19 cellular contexts compared by ENCODE assay signal in genomic region chr5:121156565-121156964, GRCh38.
DNase-seq lines count a peak whose midpoint lies in the region; ATAC-seq and TF ChIP-seq lines count a peak whose summit lies in the region.
"Had no signal": no experiment of that assay in that cellular context is flagged by ENCODE, and none has a peak within 500 bp of the region (broad histone marks: within the 10 kb centered on the region; RNA-seq: fewer than 3 reads in every experiment).

No MANE protein-coding gene starts in this region.

- H3F3A ChIP-seq in GM23338 (replicated peaks; ENCODE audit: low read depth): no peaks in the 10 kb centered on the region
- no peaks in the 10 kb centered on the region for H3F3A ChIP-seq in PC-9 (ENCODE audit: insufficient read depth, low read depth)

- H2AFZ ChIP-seq in GM23338: no peak overlapping the region
- peak overlapping the region; percentile 72 for H2AFZ ChIP-seq in PC-9

- H3K36me3 ChIP-seq in GM23338 (ENCODE audit: insufficient read depth) (no peaks in the 10 kb centered on the region), PC-9 (ENCODE audit: low read depth) (no peaks in the 10 kb centered on the region), endodermal cell (ENCODE audit: control insufficient read depth, insufficient read depth, low read length) (no peaks in the 10 kb centered on the region), mesendoderm (ENCODE audit: control insufficient read depth, insufficient read depth, low read length) (no peaks in the 10 kb centered on the region)
- H3K36me3 ChIP-seq: BLaER1 had no signal

- H3K4me3 ChIP-seq in GM23338 (no peak overlapping the region), PC-9 (no peak overlapping the region), endodermal cell (ENCODE audit: low read length) (no peak overlapping the region), mesendoderm (ENCODE audit: low read length) (no peak overlapping the region)
- H3K4me3 ChIP-seq: BLaER1, GM12878 had no signal

- peaks cover 17% of the 10 kb centered on the region for H3K4me1 ChIP-seq in GM23338 (ENCODE audit: insufficient read depth)
- H3K4me1 ChIP-seq in PC-9 (replicated peaks; ENCODE audit: insufficient read depth): no peaks in the 10 kb centered on the region
- H3K4me1 ChIP-seq in endodermal cell (ENCODE audit: control insufficient read depth, insufficient read depth, low read length): no peaks in the 10 kb centered on the region
- H3K4me1 ChIP-seq in mesendoderm (ENCODE audit: control insufficient read depth, low read depth, low read length): no peaks in the 10 kb centered on the region
- H3K4me1 ChIP-seq: BLaER1 had no signal

- no peak overlapping the region for H2BK5ac ChIP-seq in mesendoderm (ENCODE audit: low read length)

- H3K4me2 ChIP-seq in GM23338 (0 out of 2 replicates have a peak overlapping the region, but pooled peaks have one; percentile 15), PC-9 (no peak overlapping the region), mesendoderm (ENCODE audit: low read length) (no peak overlapping the region)
- H3K4me2 ChIP-seq: BLaER1, KMS-11 had no signal

- no peak overlapping the region for H3K23ac ChIP-seq in mesendoderm (ENCODE audit: low read length)

- peak; percentile 41 for DNase-seq in GM23338 (ENCODE audit: low spot score)
- no peak for DNase-seq in PC-9
- DNase-seq in endodermal cell: no peak
- DNase-seq in mesendoderm: peak; percentile 44
- DNase-seq in middle frontal gyrus (ENCODE audit: extremely low spot score, low spot score): no peak
- no peak for DNase-seq in activated naive CD8-positive, alpha-beta T cell treated with anti-CD3 and anti-CD28 coated beads for 36 hours
- no peak for DNase-seq in D341Med (ENCODE audit: low spot score)
- DNase-seq in HUDEP-2 (lab: John Stamatoyannopoulos, UW; ENCODE audit: unreplicated experiment in 76 of 76): no peak
- DNase-seq: 8988T; CD4-positive, alpha-beta memory T cell; DMS79 treated with DMSO at 0.1 percent for 48 hours; EL; HFFc6; IMR-90 had no signal

- H3K27me3 Mint-ChIP-seq in GM23338 (ENCODE audit: insufficient read depth, low read depth, poor library complexity) (no peaks in the 10 kb centered on the region), endodermal cell (ENCODE audit: insufficient read depth) (no peaks in the 10 kb centered on the region)
- H3K27me3 Mint-ChIP-seq in activated naive CD8-positive, alpha-beta T cell treated with anti-CD3 and anti-CD28 coated beads for 36 hours: no peaks in the 10 kb centered on the region
- H3K27me3 Mint-ChIP-seq: CD4-positive, alpha-beta memory T cell had no signal

- H3K27me3 ChIP-seq in GM23338 (ENCODE audit: insufficient read depth) (no peaks in the 10 kb centered on the region), PC-9 (ENCODE audit: insufficient read depth, low read depth) (no peaks in the 10 kb centered on the region), endodermal cell (ENCODE audit: control insufficient read depth, insufficient read depth, low read length, poor library complexity, severe bottlenecking) (no peaks in the 10 kb centered on the region), mesendoderm (ENCODE audit: insufficient read depth, low read length, poor library complexity) (no peaks in the 10 kb centered on the region)
- H3K27me3 ChIP-seq: BLaER1 had no signal

- peaks cover 3% of the 10 kb centered on the region; the same call in 1 of the 3 replicates for H3K36me3 Mint-ChIP-seq in GM23338 (ENCODE audit: low read depth)
- no peaks in the 10 kb centered on the region for H3K36me3 Mint-ChIP-seq in endodermal cell (ENCODE audit: low read depth)
- H3K36me3 Mint-ChIP-seq in activated naive CD8-positive, alpha-beta T cell treated with anti-CD3 and anti-CD28 coated beads for 36 hours: no peaks in the 10 kb centered on the region
- H3K36me3 Mint-ChIP-seq: CD14-positive monocyte; CD4-positive, alpha-beta memory T cell had no signal

- peak; percentile 60 for ATAC-seq in GM23338
- ATAC-seq: GM12878, HCT116 had no signal

- H4K20me1 ChIP-seq in GM23338 (replicated peaks; ENCODE audit: insufficient read depth) (no peaks in the 10 kb centered on the region), PC-9 (ENCODE audit: insufficient read depth) (no peaks in the 10 kb centered on the region)
- H4K20me1 ChIP-seq: BLaER1 had no signal

- no peaks in the 10 kb centered on the region for H3K79me1 ChIP-seq in mesendoderm (ENCODE audit: low read length)

- H3K9ac ChIP-seq in endodermal cell (ENCODE audit: extremely low read depth, low read length, poor library complexity, severe bottlenecking) (no peak overlapping the region), mesendoderm (ENCODE audit: low read length) (no peak overlapping the region)
- H3K9ac ChIP-seq: BLaER1, KMS-11 had no signal

- no peak overlapping the region for H3K18ac ChIP-seq in mesendoderm (ENCODE audit: low read length)

- no peaks in the 10 kb centered on the region for H3K79me2 ChIP-seq in GM23338 (replicated peaks; ENCODE audit: insufficient read depth)
- H3K79me2 ChIP-seq in PC-9 (ENCODE audit: low read depth): no peaks in the 10 kb centered on the region
- no peaks in the 10 kb centered on the region for H3K79me2 ChIP-seq in mesendoderm (ENCODE audit: control insufficient read depth, insufficient read depth, low read length)

- no peaks in the 10 kb centered on the region; the same call in 2 of the 3 replicates for H3K9me3 Mint-ChIP-seq in GM23338
- peaks cover 3% of the 10 kb centered on the region for H3K9me3 Mint-ChIP-seq in endodermal cell
- peaks cover 1% of the 10 kb centered on the region for H3K9me3 Mint-ChIP-seq in activated naive CD8-positive, alpha-beta T cell treated with anti-CD3 and anti-CD28 coated beads for 36 hours

- H3K9me3 ChIP-seq in PC-9 (ENCODE audit: insufficient read depth, low read depth): no peaks in the 10 kb centered on the region
- H3K9me3 ChIP-seq in endodermal cell (ENCODE audit: control insufficient read depth, low read length): no peaks in the 10 kb centered on the region
- H3K9me3 ChIP-seq: BLaER1 had no signal

- no peak for TF ChIP-seq CTCF in GM23338 (conservative IDR thresholded peaks at IDR 0.05; ENCODE audit: low read depth in 2 of 2)
- TF ChIP-seq CTCF in PC-9 (conservative IDR thresholded peaks at IDR 0.05): no peak
- TF ChIP-seq CTCF in endodermal cell (conservative IDR thresholded peaks at IDR 0.05): no peak

- peaks cover 14% of the 10 kb centered on the region for H3K4me1 Mint-ChIP-seq in GM23338
- peaks cover 12% of the 10 kb centered on the region for H3K4me1 Mint-ChIP-seq in endodermal cell
- no peaks in the 10 kb centered on the region for H3K4me1 Mint-ChIP-seq in activated naive CD8-positive, alpha-beta T cell treated with anti-CD3 and anti-CD28 coated beads for 36 hours
- H3K4me1 Mint-ChIP-seq: CD14-positive monocyte; CD4-positive, alpha-beta memory T cell had no signal

- H2BK120ac ChIP-seq in mesendoderm (ENCODE audit: low read depth, low read length): no peak overlapping the region

- BruUV-seq in PC-9 (replicated peaks; lab: Mats Ljungman, UMichigan): no TSS peak

- H4K8ac ChIP-seq in mesendoderm (ENCODE audit: low read depth, low read length): no peak overlapping the region

- H4K5ac ChIP-seq in mesendoderm (ENCODE audit: low read length): no peak overlapping the region

- H3K27ac Mint-ChIP-seq in GM23338 (peak overlapping the region; percentile 96), endodermal cell (peak overlapping the region; percentile 29)
- no peak overlapping the region for H3K27ac Mint-ChIP-seq in activated naive CD8-positive, alpha-beta T cell treated with anti-CD3 and anti-CD28 coated beads for 36 hours
- H3K27ac Mint-ChIP-seq: CD14-positive monocyte; CD4-positive, alpha-beta memory T cell; HFFc6 had no signal

- 63 to 100% methylated on average over 1 of the region's 1 CpG for WGBS in endodermal cell (ENCODE audit: insufficient coverage in 1 of 2, insufficient read length in 1 of 2), 2 experiments
- WGBS in mesendoderm (ENCODE audit: extremely low coverage, insufficient coverage, low lambda C conversion rate): no CpG with 5 or more reads among the region's 1 CpG

- no peak overlapping the region for H3K4ac ChIP-seq in mesendoderm (ENCODE audit: low read depth, low read length)

- POLR2A ChIA-PET in PC-9 (lab: Charles Lee; ENCODE audit: unreplicated experiment): no interaction called here

- CTCF ChIA-PET in PC-9 (lab: Charles Lee): no interaction called here

- H3K27ac ChIP-seq in GM23338 (ENCODE audit: low read depth) (peak overlapping the region; percentile 72), PC-9 (no peak overlapping the region), endodermal cell (ENCODE audit: low read depth, low read length) (no peak overlapping the region), mesendoderm (ENCODE audit: low read depth, low read length) (no peak overlapping the region)
- H3K27ac ChIP-seq: BLaER1, KMS-11 had no signal

- H3K9me2 ChIP-seq in GM23338 (ENCODE audit: insufficient read depth) (no peaks in the 10 kb centered on the region), PC-9 (ENCODE audit: insufficient read depth) (no peaks in the 10 kb centered on the region)

- H2AK5ac ChIP-seq in mesendoderm (ENCODE audit: low read length): no peak overlapping the region

- intact Hi-C loops in PC-9 (cut with micrococcal nuclease; ENCODE audit: unreplicated experiment): no loop called here

- no peak overlapping the region for H3K56ac ChIP-seq in mesendoderm (ENCODE audit: low read length)

- H3K4me3 Mint-ChIP-seq in GM23338 (no peak overlapping the region), endodermal cell (no peak overlapping the region)
- no peak overlapping the region for H3K4me3 Mint-ChIP-seq in activated naive CD8-positive, alpha-beta T cell treated with anti-CD3 and anti-CD28 coated beads for 36 hours
- H3K4me3 Mint-ChIP-seq: CD14-positive monocyte; CD4-positive, alpha-beta memory T cell; HFFc6 had no signal

- no peak overlapping the region for H2BK15ac ChIP-seq in mesendoderm (replicated peaks; ENCODE audit: low read depth)

Comparison
In these comparisons a context has a peak if more than half of its experiments do, and no peak if none do; other contexts are left out.
1. DNase-seq: peak in GM23338 (single experiment) and mesendoderm (single experiment); none in PC-9 (0 of 2), endodermal cell (single experiment), middle frontal gyrus (single experiment), activated naive CD8-positive, alpha-beta T cell treated with anti-CD3 and anti-CD28 coated beads for 36 hours (single experiment), D341Med (single experiment) and HUDEP-2 (0 of 76).